In genomic region chr11:1922411-1923113, GRCh38 we compare ENCODE assay signal across 21 cellular contexts. TPM values are rescaled to one million over a fixed set of nuclear protein-coding genes. Genes with fewer than 3 reads are reported as not detected.
A peak's percentile ranks its signal among the peaks of the same experiment; 100 is the strongest.
DNase-seq lines count a peak whose midpoint lies in the region; TF ChIP-seq lines count a peak whose summit lies in the region.
"Had no signal": no experiment of that assay in that cellular context is flagged by ENCODE, and none has a peak within 500 bp of the region (broad histone marks: within the 10 kb centered on the region; RNA-seq: fewer than 3 reads in every experiment).

No MANE protein-coding gene starts in this region.

- H3K27me3 ChIP-seq in colonic mucosa (no peaks in the 10 kb centered on the region), vagina (no peaks in the 10 kb centered on the region)
- H3K27me3 ChIP-seq in CD8-positive, alpha-beta memory T cell (ENCODE audit: insufficient read depth, low read length, poor library complexity, severe bottlenecking) = no peaks in the 10 kb centered on the region

- H3K4me1 ChIP-seq in colonic mucosa (no peaks in the 10 kb centered on the region), vagina (peaks cover 60% of the 10 kb centered on the region)
- H3K4me1 ChIP-seq in CD8-positive, alpha-beta memory T cell (ENCODE audit: insufficient read depth, low read length) = no peaks in the 10 kb centered on the region
- H3K4me1 ChIP-seq: A549, lower lobe of right lung, parathyroid adenoma had no signal

- TF ChIP-seq CTCF in colonic mucosa (IDR thresholded peaks at IDR 0.05) = no peak
- TF ChIP-seq CTCF in nephron (IDR thresholded peaks at IDR 0.05; ENCODE audit: unreplicated experiment in 3 of 3) = no peak
- no peak for TF ChIP-seq CTCF in vagina (IDR thresholded peaks at IDR 0.05)

- H3K4me1 Mint-ChIP-seq in nephron = peaks cover 46% of the 10 kb centered on the region
- H3K4me1 Mint-ChIP-seq in CD8-positive, alpha-beta memory T cell = peaks cover 0 to 19% (median 11%) of the 10 kb centered on the region in 3 donors

- H3K36me3 ChIP-seq in colonic mucosa (no peaks in the 10 kb centered on the region), vagina (no peaks in the 10 kb centered on the region)
- H3K36me3 ChIP-seq in CD8-positive, alpha-beta memory T cell (ENCODE audit: insufficient read depth, low read length) = no peaks in the 10 kb centered on the region
- H3K36me3 ChIP-seq: lower lobe of right lung, thoracic aorta had no signal

- peak overlapping the region in 2 of 3 experiments; percentile 87 to 91 for H3K4me3 Mint-ChIP-seq in nephron
- no peak overlapping the region for H3K4me3 Mint-ChIP-seq in CD8-positive, alpha-beta memory T cell

- H3K27ac ChIP-seq in colonic mucosa = no peak overlapping the region
- H3K27ac ChIP-seq in vagina = peak overlapping the region; percentile 53
- no peak overlapping the region for H3K27ac ChIP-seq in CD8-positive, alpha-beta memory T cell (ENCODE audit: low read depth, low read length)
- H3K27ac ChIP-seq: A549, lower lobe of right lung, parathyroid adenoma, thoracic aorta had no signal

- CTCF ChIA-PET in CD8-positive, alpha-beta memory T cell (lab: Charles Lee) = interaction anchor here (0.6 to 1.6 kb wide), 5 partner anchors 14 to 229 kb away, joined by 3 to 10 read pairs (median 4); no protein-coding TSS in a partner anchor

- no peaks in the 10 kb centered on the region for H3K9me3 ChIP-seq in colonic mucosa
- H3K9me3 ChIP-seq in vagina = no peaks in the 10 kb centered on the region
- H3K9me3 ChIP-seq in CD8-positive, alpha-beta memory T cell (ENCODE audit: low read length) = no peaks in the 10 kb centered on the region
- H3K9me3 ChIP-seq: A549, lower lobe of right lung, thoracic aorta had no signal

- H3K9me3 Mint-ChIP-seq in nephron = no peaks in the 10 kb centered on the region
- H3K9me3 Mint-ChIP-seq in CD8-positive, alpha-beta memory T cell = no peaks in the 10 kb centered on the region

- POLR2A ChIA-PET in CD8-positive, alpha-beta memory T cell (lab: Charles Lee) = no interaction called here

- peak; percentile 24 for DNase-seq in activated effector memory CD4-positive, alpha-beta T cell treated with anti-CD3 and anti-CD28 coated beads, Interleukin-2, amount 50 U/mL, for 16 hours
- DNase-seq in activated effector memory CD4-positive, alpha-beta T cell treated with Interleukin-2 at 50 U/mL for 16 hours = no peak
- DNase-seq in colonic mucosa = peak; percentile 14
- no peak for DNase-seq in vagina (ENCODE audit: extremely low spot score in 2 of 2)
- no peak for DNase-seq in CD8-positive, alpha-beta memory T cell
- DNase-seq in superior temporal gyrus (ENCODE audit: extremely low spot score) = no peak
- no peak for DNase-seq in NCI-H2227 treated with DMSO at 0.1 percent for 48 hours (lab: John Stamatoyannopoulos, UW)
- DNase-seq: activated CD4-positive, alpha-beta T cell treated with anti-CD3 and anti-CD28 coated beads, Interleukin-2, amount 50 U/mL, for 1 hour; activated naive CD4-positive, alpha-beta T cell treated with Interleukin-2 at 50 U/mL for 16 hours; DMS79 treated with DMSO at 0.1 percent for 48 hours; lower lobe of right lung; NCI-H187 treated with DMSO at 0.1 percent for 48 hours; NCI-H446 treated with DMSO at 0.1 percent for 48 hours; SW 1271 had no signal

- intact Hi-C loops in colonic mucosa (cut with DNase I) = no loop called here
- intact Hi-C loops in vagina (cut with DNase I) = no loop called here

- no peaks in the 10 kb centered on the region for H3K36me3 Mint-ChIP-seq in nephron (ENCODE audit: low read depth)
- H3K36me3 Mint-ChIP-seq in CD8-positive, alpha-beta memory T cell = no peaks in the 10 kb centered on the region

- no peak overlapping the region for H3K9ac ChIP-seq in colonic mucosa (ENCODE audit: low read depth in 2 of 2, low read length in 2 of 2)
- H3K9ac ChIP-seq: parathyroid adenoma had no signal

- H3K4me3 ChIP-seq in colonic mucosa = no peak overlapping the region
- H3K4me3 ChIP-seq in vagina = no peak overlapping the region
- no peak overlapping the region for H3K4me3 ChIP-seq in CD8-positive, alpha-beta memory T cell (ENCODE audit: low read length)
- H3K4me3 ChIP-seq: A549, lower lobe of right lung, smooth muscle cell, thoracic aorta had no signal

- no peak for TF ChIP-seq POLR2A in vagina (IDR thresholded peaks at IDR 0.05)

- peak overlapping the region; percentile 38 to 99 (median 95) for H3K27ac Mint-ChIP-seq in nephron
- H3K27ac Mint-ChIP-seq in CD8-positive, alpha-beta memory T cell = peak overlapping the region in 2 of 8 donors; percentile 24 to 29

- no peaks in the 10 kb centered on the region for H3K27me3 Mint-ChIP-seq in nephron (ENCODE audit: low read depth)
- peaks cover 10 to 11% of the 10 kb centered on the region in 2 donors for H3K27me3 Mint-ChIP-seq in CD8-positive, alpha-beta memory T cell

RNA-seq across cellular contexts. Expression of gene TNNT3, which starts 3.1 kb away (rescaled TPM):
- total RNA-seq in colonic mucosa = under 1 TPM in 1 of 2 donors, not detected in 1; 0.72 TPM
- 20.4 TPM for total RNA-seq in vagina
- total RNA-seq in CD8-positive, alpha-beta memory T cell = 1 to 10 TPM; 1.4 to 1.6 TPM
- not detected for polyA plus RNA-seq in CD8-positive, alpha-beta memory T cell
- total RNA-seq: astrocyte, H4 had no signal
- polyA plus RNA-seq: A549 had no signal

RNA-seq across cellular contexts. Expression of gene MRPL23, which starts 24.6 kb away (rescaled TPM):
- 100 to 1,000 TPM in 1 of 2 donors, 10 to 100 TPM in 1; 89.4 to 140 TPM for total RNA-seq in colonic mucosa
- 148 TPM for total RNA-seq in vagina
- 100 to 1,000 TPM; 127 to 129 TPM for total RNA-seq in CD8-positive, alpha-beta memory T cell
- 9.3 TPM for polyA plus RNA-seq in CD8-positive, alpha-beta memory T cell

RNA-seq across cellular contexts. Expression of gene PRR33, which starts 30.9 kb away (rescaled TPM):
- total RNA-seq in colonic mucosa = not detected
- not detected for total RNA-seq in vagina
- not detected for total RNA-seq in CD8-positive, alpha-beta memory T cell
- 0.17 TPM for polyA plus RNA-seq in CD8-positive, alpha-beta memory T cell
- total RNA-seq: astrocyte, H4, lower lobe of right lung, smooth muscle cell had no signal
- polyA plus RNA-seq: A549, smooth muscle cell had no signal

Comparison
In these comparisons a context has a peak if more than half of its experiments do, and no peak if none do; other contexts are left out.
1. DNase-seq: peak in activated effector memory CD4-positive, alpha-beta T cell treated with anti-CD3 and anti-CD28 coated beads, Interleukin-2, amount 50 U/mL, for 16 hours (single experiment) and colonic mucosa (single experiment); none in activated effector memory CD4-positive, alpha-beta T cell treated with Interleukin-2 at 50 U/mL for 16 hours (single experiment), vagina (0 of 2), CD8-positive, alpha-beta memory T cell (0 of 5), superior temporal gyrus (single experiment) and NCI-H2227 treated with DMSO at 0.1 percent for 48 hours (single experiment).
2. H3K4me3 Mint-ChIP-seq: peak in nephron (2 of 3); none in CD8-positive, alpha-beta memory T cell (0 of 7).